22 cellular contexts compared by ENCODE assay signal in genomic region chr18:49072940-49073339, GRCh38.
DNase-seq lines count a peak whose midpoint lies in the region; ATAC-seq and TF ChIP-seq lines count a peak whose summit lies in the region.
"Had no signal": no experiment of that assay in that cellular context is flagged by ENCODE, and none has a peak within 500 bp of the region (broad histone marks: within the 10 kb centered on the region; RNA-seq: fewer than 3 reads in every experiment).

No MANE protein-coding gene starts in this region.

- no peaks in the 10 kb centered on the region for H3K27me3 ChIP-seq in right cardiac atrium (ENCODE audit: control insufficient read depth, insufficient read depth)
- no peaks in the 10 kb centered on the region for H3K27me3 ChIP-seq in fibroblast of lung (ENCODE audit: control insufficient read depth, insufficient read depth, low read length)
- no peaks in the 10 kb centered on the region for H3K27me3 ChIP-seq in muscle layer of duodenum (ENCODE audit: low read depth, low read length)
- no peaks in the 10 kb centered on the region for H3K27me3 ChIP-seq in vagina
- H3K27me3 ChIP-seq: uterus had no signal

- peak overlapping the region; percentile 78 for H3K4me2 ChIP-seq in fibroblast of lung (ENCODE audit: extremely low read depth, insufficient read depth, low read length)

- no peaks in the 10 kb centered on the region for H3K36me3 ChIP-seq in fibroblast of lung (ENCODE audit: control insufficient read depth, insufficient read depth, low read length)
- no peaks in the 10 kb centered on the region for H3K36me3 ChIP-seq in muscle layer of duodenum (ENCODE audit: control insufficient read depth in 1 of 2, insufficient read depth in 2 of 2, low read length in 2 of 2)
- no peaks in the 10 kb centered on the region for H3K36me3 ChIP-seq in vagina
- H3K36me3 ChIP-seq: uterus had no signal

- TF ChIP-seq CTCF in fibroblast of lung (conservative IDR thresholded peaks at IDR 0.05 in 1 of 2, IDR thresholded peaks at IDR 0.05 in 1 of 2; ENCODE audit: low read depth in 1 of 2, low read length in 2 of 2): no peak
- TF ChIP-seq CTCF in vagina (IDR thresholded peaks at IDR 0.05): no peak

- no peak for ATAC-seq in right cardiac atrium
- ATAC-seq: T-helper 17 cell had no signal

- intact Hi-C loops in right cardiac atrium (cut with DNase I): no loop called here
- intact Hi-C loops in cardiac septum (cut with DNase I): no loop called here
- intact Hi-C loops in vagina (cut with DNase I): no loop called here

- peak overlapping the region; percentile 7 for H3K4me3 ChIP-seq in right cardiac atrium (ENCODE audit: low read length)
- H3K4me3 ChIP-seq in fibroblast of lung (replicated peaks in 1 of 4; ENCODE audit: control extremely low read depth in 1 of 4, insufficient read depth in 1 of 4, low read depth in 3 of 4, low read length in 4 of 4): peak overlapping the region in 1 of 4 experiments; percentile 29
- no peak overlapping the region for H3K4me3 ChIP-seq in muscle layer of duodenum (ENCODE audit: low read depth in 1 of 2, low read length in 2 of 2)
- no peak overlapping the region for H3K4me3 ChIP-seq in vagina
- H3K4me3 ChIP-seq: uterus had no signal

- H4K20me1 ChIP-seq in fibroblast of lung (ENCODE audit: control insufficient read depth, extremely low read depth, insufficient read depth, low read length): no peaks in the 10 kb centered on the region

- H3K79me2 ChIP-seq in fibroblast of lung (ENCODE audit: control insufficient read depth, insufficient read depth, low read length): no peaks in the 10 kb centered on the region
- H3K79me2 ChIP-seq: parathyroid adenoma had no signal

- H3K4me1 ChIP-seq in right cardiac atrium (ENCODE audit: control insufficient read depth, insufficient read depth, low read length): no peaks in the 10 kb centered on the region
- H3K4me1 ChIP-seq in fibroblast of lung (ENCODE audit: control insufficient read depth, extremely low read depth, insufficient read depth, low read length): peaks cover 3% of the 10 kb centered on the region
- no peaks in the 10 kb centered on the region for H3K4me1 ChIP-seq in muscle layer of duodenum (ENCODE audit: control insufficient read depth in 1 of 2, insufficient read depth in 2 of 2, low read length in 2 of 2)
- H3K4me1 ChIP-seq in vagina: no peaks in the 10 kb centered on the region
- H3K4me1 ChIP-seq: parathyroid adenoma, uterus had no signal

- no peak overlapping the region for H2AFZ ChIP-seq in fibroblast of lung (ENCODE audit: low read length)
- H2AFZ ChIP-seq: parathyroid adenoma had no signal

- WGBS in right cardiac atrium: 62% methylated on average over 3 of the region's 3 CpGs

- TF ChIP-seq POLR2A in vagina (IDR thresholded peaks at IDR 0.05): no peak

- H3K9ac ChIP-seq in fibroblast of lung (ENCODE audit: insufficient read depth, low read length): no peak overlapping the region
- H3K9ac ChIP-seq: parathyroid adenoma had no signal

- no peak for DNase-seq in right cardiac atrium
- no peak for DNase-seq in cardiac septum (ENCODE audit: low spot score)
- DNase-seq in fibroblast of lung (ENCODE audit: low read depth in 2 of 2): peak in 1 of 2 donors; percentile 19
- no peak for DNase-seq in vagina (ENCODE audit: extremely low spot score in 2 of 2)
- no peak for DNase-seq in D341Med (ENCODE audit: low spot score)
- DNase-seq in HUDEP-2 (lab: John Stamatoyannopoulos, UW; ENCODE audit: unreplicated experiment in 76 of 76): no peak
- DNase-seq in stimulated activated CD4-positive, alpha-beta T cell treated with anti-CD3 and anti-CD28 coated beads, Interleukin-4, amount 100 ng/mL, for 4 hours: no peak
- DNase-seq: activated CD4-positive, alpha-beta T cell treated with anti-CD3 and anti-CD28 coated beads, Interleukin-2, amount 10 ng/mL, durations not matched to agents 24 days and 14 days; activated naive CD4-positive, alpha-beta T cell treated with anti-CD3 and anti-CD28 coated beads, Interleukin-2, amount 10 ng/mL, durations not matched to agents 7 days and 5 days; activated T-cell treated with anti-CD3 and anti-CD28 coated beads, Interleukin-2, amount 50 U/mL, for 48 hours; foreskin melanocyte; hippocampal formation; left ventricle myocardium superior; NCI-H2029 treated with DMSO at 0.1 percent for 48 hours; NCI-H2227 treated with DMSO at 0.1 percent for 48 hours; NCI-H774; RPMI8226; stimulated activated CD8-positive, alpha-beta memory T cell treated with anti-CD3 and anti-CD28 coated beads, Interleukin-4, amount 100 ng/mL, for 48 hours; T-helper 17 cell; uterus had no signal

- H3K27ac ChIP-seq in right cardiac atrium (ENCODE audit: low read length) (no peak overlapping the region), fibroblast of lung (ENCODE audit: insufficient read depth, low read length) (no peak overlapping the region), muscle layer of duodenum (ENCODE audit: low read length) (peak overlapping the region; percentile 21), vagina (peak overlapping the region; percentile 40)
- H3K27ac ChIP-seq: parathyroid adenoma, uterus had no signal

- H3K9me3 ChIP-seq in right cardiac atrium (ENCODE audit: control insufficient read depth, low read length): no peaks in the 10 kb centered on the region
- no peaks in the 10 kb centered on the region for H3K9me3 ChIP-seq in fibroblast of lung (ENCODE audit: control insufficient read depth, insufficient read depth, low read depth, low read length)
- H3K9me3 ChIP-seq in muscle layer of duodenum (ENCODE audit: control insufficient read depth in 1 of 2, low read length in 2 of 2): no peaks in the 10 kb centered on the region
- H3K9me3 ChIP-seq in vagina: no peaks in the 10 kb centered on the region
- H3K9me3 ChIP-seq: uterus had no signal

Comparison
In these comparisons a context has a peak if more than half of its experiments do, and no peak if none do; other contexts are left out.
1. H3K27ac ChIP-seq: peak in muscle layer of duodenum (single experiment) and vagina (single experiment); none in right cardiac atrium (single experiment) and fibroblast of lung (single experiment).